ENCODE assay signal across 6 cellular contexts in genomic region chr2:13698847-13699246, GRCh38.
"Had no signal": no experiment of that assay in that cellular context is flagged by ENCODE, and none has a peak within 500 bp of the region (broad histone marks: within the 10 kb centered on the region; RNA-seq: fewer than 3 reads in every experiment).

No MANE protein-coding gene starts in this region.

- H3K4me3 ChIP-seq: GM23338 had no signal

- DNase-seq: H9, HCEC 1CT, IMR-90, KBM-7 had no signal

- H3K27ac ChIP-seq: KMS-11 had no signal
